9 cellular contexts compared by ENCODE assay signal in genomic region chr6:149032599-149033405, GRCh38.
DNase-seq lines count a peak whose midpoint lies in the region; ATAC-seq, FAIRE-seq and TF ChIP-seq lines count a peak whose summit lies in the region.
"Had no signal": no experiment of that assay in that cellular context is flagged by ENCODE, and none has a peak within 500 bp of the region (broad histone marks: within the 10 kb centered on the region; RNA-seq: fewer than 3 reads in every experiment).

No MANE protein-coding gene starts in this region.

- ATAC-seq in activated naive CD4-positive, alpha-beta T cell treated with anti-CD3 and anti-CD28 coated beads, Interleukin-2, amount 50 U/mL, for 72 hours = peak; percentile 86 to 90

- intact Hi-C loops in tibial artery (cut with DNase I; ENCODE audit: low total_unique reads) = no loop called here

- H3K4me1 ChIP-seq in tibial artery = peaks cover 0 to 24% (median 8%) of the 10 kb centered on the region in 4 donors

- H3K4me3 ChIP-seq in HFF-Myc (replicated peaks; ENCODE audit: low read depth, low read length) (0 out of 2 replicates have a peak overlapping the region, but pooled peaks have one; percentile 4), NB4 (ENCODE audit: low read depth, low read length) (peak overlapping the region; percentile 26), tibial artery (no peak overlapping the region)

- peak overlapping the region; percentile 73 to 95 for H3K27ac Mint-ChIP-seq in activated naive CD4-positive, alpha-beta T cell treated with anti-CD3 and anti-CD28 coated beads, Interleukin-2, amount 50 U/mL, for 72 hours

- peaks cover 0 to 7% of the 10 kb centered on the region in 2 donors for H3K9me3 Mint-ChIP-seq in activated naive CD4-positive, alpha-beta T cell treated with anti-CD3 and anti-CD28 coated beads, Interleukin-2, amount 50 U/mL, for 72 hours

- TF ChIP-seq POLR2A in NB4 (IDR thresholded peaks at IDR 0.05; ENCODE audit: extremely low read depth, insufficient read length) = no peak

- FAIRE-seq in GM18507 (lab: Jason Lieb, UNC) = peak; percentile 88
- FAIRE-seq in D721Med (lab: Jason Lieb, UNC) = no peak
- FAIRE-seq: colon had no signal

- H3K27ac ChIP-seq in tibial artery = peak overlapping the region; percentile 31 to 55

- no peak for DNase-seq in GM18507 (ENCODE audit: extremely low spot score, insufficient read length, low read depth)
- peak; percentile 56 for DNase-seq in HFF-Myc (ENCODE audit: extremely low read depth, low read depth)
- DNase-seq in NB4 (ENCODE audit: low read depth) = peak; percentile 86
- peak in 1 of 2 donors; percentile 66 for DNase-seq in activated naive CD4-positive, alpha-beta T cell treated with anti-CD3 and anti-CD28 coated beads, Interleukin-2, amount 50 U/mL, for 72 hours (ENCODE audit: low spot score in 2 of 2)
- peak; percentile 70 for DNase-seq in medulla oblongata (ENCODE audit: extremely low spot score)
- no peak for DNase-seq in tibial artery
- no peak for DNase-seq in D721Med (ENCODE audit: insufficient read length, low spot score)
- no peak for DNase-seq in NCI-H510A treated with DMSO at 0.1 percent for 48 hours (lab: John Stamatoyannopoulos, UW)

- TF ChIP-seq CTCF in HFF-Myc (IDR thresholded peaks at IDR 0.05; ENCODE audit: low read depth, low read length, missing control alignments) (no peak), NB4 (IDR thresholded peaks at IDR 0.05; ENCODE audit: low read depth, low read length) (no peak), tibial artery (IDR thresholded peaks at IDR 0.05) (no peak), D721Med (IDR thresholded peaks at IDR 0.05; ENCODE audit: insufficient read depth, missing control alignments) (no peak)

- no peaks in the 10 kb centered on the region for H3K27me3 ChIP-seq in tibial artery

- no peaks in the 10 kb centered on the region for H3K9me3 ChIP-seq in tibial artery

- no peaks in the 10 kb centered on the region for H3K36me3 ChIP-seq in tibial artery

- H3K36me3 Mint-ChIP-seq in activated naive CD4-positive, alpha-beta T cell treated with anti-CD3 and anti-CD28 coated beads, Interleukin-2, amount 50 U/mL, for 72 hours = peaks cover 0 to 37% of the 10 kb centered on the region in 2 donors

Comparison
In these comparisons a context has a peak if more than half of its experiments do, and no peak if none do; other contexts are left out.
1. DNase-seq: peak in HFF-Myc (single experiment), NB4 (single experiment) and medulla oblongata (single experiment); none in GM18507 (single experiment), tibial artery (0 of 2), D721Med (single experiment) and NCI-H510A treated with DMSO at 0.1 percent for 48 hours (single experiment).
2. H3K4me3 ChIP-seq: peak in HFF-Myc (single experiment) and NB4 (single experiment); none in tibial artery (0 of 2).